Comparison of ENCODE assay signal across 1 cellular context in genomic region chr22:28728621-28729313, GRCh38.
TF ChIP-seq lines count a peak whose summit lies in the region.

No MANE protein-coding gene starts in this region.

TF ChIP-seq in GM23338, 12 proteins besides CTCF, POLR2A, EP300 and RAD21:
- TF ChIP-seq ZNF114 (CRISPR knock-in tag; IDR thresholded peaks at IDR 0.05) = no peak
- no peak for TF ChIP-seq STAT1 (IDR thresholded peaks at IDR 0.05; ENCODE audit: unreplicated experiment)
- no peak for TF ChIP-seq POLR2AphosphoS5 (IDR thresholded peaks at IDR 0.05; ENCODE audit: low read depth)
- TF ChIP-seq NANOG (IDR thresholded peaks at IDR 0.05; ENCODE audit: borderline replicate concordance) = no peak
- TF ChIP-seq ETS1 (IDR thresholded peaks at IDR 0.05) = no peak
- TF ChIP-seq CREB1 (CRISPR knock-in tag; IDR thresholded peaks at IDR 0.05; ENCODE audit: low read depth) = no peak
- no peak for TF ChIP-seq REST (IDR thresholded peaks at IDR 0.05; ENCODE audit: unreplicated experiment)
- TF ChIP-seq ZNF331 (CRISPR knock-in tag; IDR thresholded peaks at IDR 0.05; ENCODE audit: low read depth) = no peak
- TF ChIP-seq JUNB (IDR thresholded peaks at IDR 0.05; ENCODE audit: unreplicated experiment) = no peak
- TF ChIP-seq, protein P1, sequence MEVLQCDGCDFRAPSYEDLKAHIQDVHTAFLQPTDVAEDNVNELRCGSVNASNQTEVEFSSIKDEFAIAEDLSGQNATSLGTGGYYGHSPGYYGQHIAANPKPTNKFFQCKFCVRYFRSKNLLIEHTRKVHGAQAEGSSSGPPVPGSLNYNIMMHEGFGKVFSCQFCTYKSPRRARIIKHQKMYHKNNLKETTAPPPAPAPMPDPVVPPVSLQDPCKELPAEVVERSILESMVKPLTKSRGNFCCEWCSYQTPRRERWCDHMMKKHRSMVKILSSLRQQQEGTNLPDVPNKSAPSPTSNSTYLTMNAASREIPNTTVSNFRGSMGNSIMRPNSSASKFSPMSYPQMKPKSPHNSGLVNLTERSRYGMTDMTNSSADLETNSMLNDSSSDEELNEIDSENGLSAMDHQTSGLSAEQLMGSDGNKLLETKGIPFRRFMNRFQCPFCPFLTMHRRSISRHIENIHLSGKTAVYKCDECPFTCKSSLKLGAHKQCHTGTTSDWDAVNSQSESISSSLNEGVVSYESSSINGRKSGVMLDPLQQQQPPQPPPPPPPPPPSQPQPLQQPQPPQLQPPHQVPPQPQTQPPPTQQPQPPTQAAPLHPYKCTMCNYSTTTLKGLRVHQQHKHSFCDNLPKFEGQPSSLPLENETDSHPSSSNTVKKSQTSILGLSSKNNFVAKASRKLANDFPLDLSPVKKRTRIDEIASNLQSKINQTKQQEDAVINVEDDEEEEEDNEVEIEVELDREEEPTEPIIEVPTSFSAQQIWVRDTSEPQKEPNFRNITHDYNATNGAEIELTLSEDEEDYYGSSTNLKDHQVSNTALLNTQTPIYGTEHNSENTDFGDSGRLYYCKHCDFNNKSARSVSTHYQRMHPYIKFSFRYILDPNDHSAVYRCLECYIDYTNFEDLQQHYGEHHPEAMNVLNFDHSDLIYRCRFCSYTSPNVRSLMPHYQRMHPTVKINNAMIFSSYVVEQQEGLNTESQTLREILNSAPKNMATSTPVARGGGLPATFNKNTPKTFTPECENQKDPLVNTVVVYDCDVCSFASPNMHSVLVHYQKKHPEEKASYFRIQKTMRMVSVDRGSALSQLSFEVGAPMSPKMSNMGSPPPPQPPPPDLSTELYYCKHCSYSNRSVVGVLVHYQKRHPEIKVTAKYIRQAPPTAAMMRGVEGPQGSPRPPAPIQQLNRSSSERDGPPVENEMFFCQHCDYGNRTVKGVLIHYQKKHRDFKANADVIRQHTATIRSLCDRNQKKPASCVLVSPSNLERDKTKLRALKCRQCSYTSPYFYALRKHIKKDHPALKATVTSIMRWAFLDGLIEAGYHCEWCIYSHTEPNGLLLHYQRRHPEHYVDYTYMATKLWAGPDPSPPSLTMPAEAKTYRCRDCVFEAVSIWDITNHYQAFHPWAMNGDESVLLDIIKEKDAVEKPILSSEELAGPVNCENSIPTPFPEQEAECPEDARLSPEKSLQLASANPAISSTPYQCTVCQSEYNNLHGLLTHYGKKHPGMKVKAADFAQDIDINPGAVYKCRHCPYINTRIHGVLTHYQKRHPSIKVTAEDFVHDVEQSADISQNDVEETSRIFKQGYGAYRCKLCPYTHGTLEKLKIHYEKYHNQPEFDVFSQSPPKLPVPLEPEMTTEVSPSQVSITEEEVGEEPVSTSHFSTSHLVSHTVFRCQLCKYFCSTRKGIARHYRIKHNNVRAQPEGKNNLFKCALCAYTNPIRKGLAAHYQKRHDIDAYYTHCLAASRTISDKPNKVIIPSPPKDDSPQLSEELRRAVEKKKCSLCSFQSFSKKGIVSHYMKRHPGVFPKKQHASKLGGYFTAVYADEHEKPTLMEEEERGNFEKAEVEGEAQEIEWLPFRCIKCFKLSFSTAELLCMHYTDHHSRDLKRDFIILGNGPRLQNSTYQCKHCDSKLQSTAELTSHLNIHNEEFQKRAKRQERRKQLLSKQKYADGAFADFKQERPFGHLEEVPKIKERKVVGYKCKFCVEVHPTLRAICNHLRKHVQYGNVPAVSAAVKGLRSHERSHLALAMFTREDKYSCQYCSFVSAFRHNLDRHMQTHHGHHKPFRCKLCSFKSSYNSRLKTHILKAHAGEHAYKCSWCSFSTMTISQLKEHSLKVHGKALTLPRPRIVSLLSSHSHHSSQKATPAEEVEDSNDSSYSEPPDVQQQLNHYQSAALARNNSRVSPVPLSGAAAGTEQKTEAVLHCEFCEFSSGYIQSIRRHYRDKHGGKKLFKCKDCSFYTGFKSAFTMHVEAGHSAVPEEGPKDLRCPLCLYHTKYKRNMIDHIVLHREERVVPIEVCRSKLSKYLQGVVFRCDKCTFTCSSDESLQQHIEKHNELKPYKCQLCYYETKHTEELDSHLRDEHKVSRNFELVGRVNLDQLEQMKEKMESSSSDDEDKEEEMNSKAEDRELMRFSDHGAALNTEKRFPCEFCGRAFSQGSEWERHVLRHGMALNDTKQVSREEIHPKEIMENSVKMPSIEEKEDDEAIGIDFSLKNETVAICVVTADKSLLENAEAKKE (CRISPR knock-in tag; IDR thresholded peaks at IDR 0.05) = no peak
